ENCODE assay signal across 8 cellular contexts in the genomic region with DNA sequence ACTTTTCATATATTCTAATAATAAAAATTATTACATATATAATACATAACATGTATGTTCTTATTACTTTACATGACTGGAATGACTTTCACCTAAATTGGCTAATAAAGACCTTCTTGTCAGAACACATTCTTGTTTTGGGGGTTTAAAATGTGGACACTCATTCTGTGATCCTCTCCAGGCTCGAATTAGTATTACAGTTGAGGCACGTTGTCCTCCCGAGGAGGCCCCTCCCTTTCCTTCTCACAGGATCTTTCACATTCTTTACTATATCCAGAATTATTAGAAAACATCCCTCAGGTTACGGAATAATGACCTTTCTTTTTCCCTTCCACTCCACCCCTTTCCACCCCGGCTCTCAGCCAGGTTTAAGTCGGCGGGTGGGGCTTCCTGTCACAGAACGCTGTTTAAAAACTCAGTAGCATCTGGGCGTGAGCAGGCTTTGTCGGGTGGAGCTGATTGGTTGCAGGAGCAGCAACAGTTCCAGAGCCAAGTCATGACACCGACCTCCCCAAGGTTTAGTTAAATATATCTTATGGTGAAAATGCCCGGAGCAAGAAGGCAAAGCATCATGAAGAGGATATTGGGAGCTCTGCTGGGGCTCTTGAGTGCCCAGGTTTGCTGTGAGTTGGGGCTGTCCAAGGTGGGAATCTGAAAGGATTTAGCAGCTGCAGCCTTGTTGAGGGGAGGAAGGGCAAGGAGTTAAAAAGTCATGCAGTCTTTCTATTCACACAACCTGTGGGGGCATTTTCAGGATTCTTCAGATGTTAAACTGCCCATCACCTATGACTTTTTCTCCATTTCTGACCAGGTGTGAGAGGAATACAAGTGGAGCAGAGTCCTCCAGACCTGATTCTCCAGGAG.
DNase-seq lines count a peak whose midpoint lies in the region; ATAC-seq and TF ChIP-seq lines count a peak whose summit lies in the region.

No MANE protein-coding gene starts in this region.

- ATAC-seq in GM18511 (IDR thresholded peaks at IDR 0.05; ENCODE audit: unreplicated experiment) (peak; percentile 52), HG02852 (IDR thresholded peaks at IDR 0.05; ENCODE audit: unreplicated experiment) (peak; percentile 61)

- H3K4me1 Mint-ChIP-seq in chondrocyte (ENCODE audit: low read depth) (peaks cover 6% of the 10 kb centered on the region), nephron progenitor cell (peaks cover 7% of the 10 kb centered on the region)

- H3K27ac Mint-ChIP-seq in chondrocyte (ENCODE audit: unreplicated experiment) (no peak overlapping the region), nephron progenitor cell (no peak overlapping the region)

- TF ChIP-seq CTCF in chondrocyte (IDR thresholded peaks at IDR 0.05) (no peak), nephron progenitor cell (IDR thresholded peaks at IDR 0.05) (no peak)

- DNase-seq in T follicular helper cell (ENCODE audit: low read depth) (peak; percentile 46), chondrocyte (ENCODE audit: low spot score) (no peak), nephron progenitor cell (peak; percentile 32), superior temporal gyrus (ENCODE audit: extremely low spot score) (no peak), NCI-H1105 treated with DMSO at 0.1 percent for 48 hours (lab: John Stamatoyannopoulos, UW) (no peak), hepatic stellate cell (ENCODE audit: low spot score) (no peak)

- no peaks in the 10 kb centered on the region for H3K9me3 Mint-ChIP-seq in chondrocyte (ENCODE audit: low read depth)
- peaks cover 4% of the 10 kb centered on the region for H3K9me3 Mint-ChIP-seq in nephron progenitor cell

- H3K4me3 Mint-ChIP-seq in chondrocyte (ENCODE audit: unreplicated experiment) (peak overlapping the region; percentile 27), nephron progenitor cell (peak overlapping the region; percentile 73)

- H3K27me3 Mint-ChIP-seq in chondrocyte (ENCODE audit: low read depth) (peaks cover 58% of the 10 kb centered on the region), nephron progenitor cell (ENCODE audit: low read depth, poor library complexity) (peaks cover 26% of the 10 kb centered on the region)

- no peaks in the 10 kb centered on the region for H3K36me3 Mint-ChIP-seq in chondrocyte (ENCODE audit: low read depth)
- H3K36me3 Mint-ChIP-seq in nephron progenitor cell (ENCODE audit: low read depth) = no peaks in the 10 kb centered on the region

Comparison
In these comparisons a context has a peak if more than half of its experiments do, and no peak if none do; other contexts are left out.
1. DNase-seq: peak in T follicular helper cell (single experiment) and nephron progenitor cell (single experiment); none in chondrocyte (single experiment), superior temporal gyrus (single experiment), NCI-H1105 treated with DMSO at 0.1 percent for 48 hours (single experiment) and hepatic stellate cell (single experiment).